ENCODE assay signal across 8 cellular contexts in the genomic region with DNA sequence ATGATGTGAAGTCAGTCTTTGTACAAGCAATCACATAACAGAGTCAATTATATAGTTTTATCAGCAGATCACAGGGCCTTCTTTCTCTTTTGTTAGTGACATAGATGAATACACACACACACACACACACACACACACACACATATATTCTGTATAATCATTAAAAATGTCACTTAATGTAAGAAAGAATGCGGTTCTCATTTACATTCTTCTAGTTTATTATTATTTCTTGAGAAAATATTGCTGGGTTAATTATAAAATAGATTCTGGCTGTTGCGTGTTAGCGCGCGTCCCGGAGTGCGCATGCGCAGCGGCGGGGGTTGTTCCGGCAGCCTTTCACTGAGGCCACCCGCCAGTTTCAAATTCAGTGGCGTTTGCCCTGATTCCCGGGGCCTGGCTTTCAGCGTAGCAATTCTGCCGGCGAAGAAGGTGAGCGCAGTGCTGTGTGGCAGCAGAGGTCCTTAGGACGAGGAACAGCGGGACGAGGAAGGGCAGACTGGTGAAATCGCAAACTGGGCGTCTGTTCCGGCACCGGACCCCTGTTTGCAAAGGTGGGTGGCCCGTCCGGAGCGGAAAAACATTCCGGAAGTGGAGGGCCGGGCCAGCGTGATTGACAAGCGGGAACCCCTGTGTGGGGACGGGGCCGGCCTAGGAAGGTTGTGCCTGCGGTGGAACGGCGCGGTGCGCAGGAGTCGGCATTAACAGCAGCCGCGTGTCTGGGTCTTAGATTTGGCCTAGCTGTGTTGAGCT.
DNase-seq lines count a peak whose midpoint lies in the region; ATAC-seq, FAIRE-seq and TF ChIP-seq lines count a peak whose summit lies in the region.
"Not testable (repeated sequence)": the region's sequence is repeated elsewhere in the genome, so short reads cannot be mapped to it uniquely, and the experiment has no call there.

No MANE protein-coding gene starts in this region.

- H3K36me3 Mint-ChIP-seq in activated T-cell treated with anti-CD3 and anti-CD28 coated beads, Interleukin-2, amount 50 U/mL, for 24 hours (ENCODE audit: low read depth), result not testable (repeated sequence)

- H3K4me3 ChIP-seq in mononuclear cell (ENCODE audit: low read length), result peak overlapping the region; percentile 49

- not testable (repeated sequence) for H3K4me1 Mint-ChIP-seq in activated T-cell treated with anti-CD3 and anti-CD28 coated beads, Interleukin-2, amount 50 U/mL, for 24 hours (ENCODE audit: low read depth)

- H3K4me1 ChIP-seq in mononuclear cell (ENCODE audit: insufficient read depth, low read length), result not testable (repeated sequence)

- H3K27me3 Mint-ChIP-seq in activated T-cell treated with anti-CD3 and anti-CD28 coated beads, Interleukin-2, amount 50 U/mL, for 24 hours, result peaks cover 11% of the 10 kb centered on the region

- peak overlapping the region; percentile 74 for H3K4me3 Mint-ChIP-seq in activated T-cell treated with anti-CD3 and anti-CD28 coated beads, Interleukin-2, amount 50 U/mL, for 24 hours

- H3K9me3 ChIP-seq in mononuclear cell (ENCODE audit: low read depth, low read length), result not testable (repeated sequence)

- DNase-seq in CMK (ENCODE audit: low read depth) (peak; percentile 63), LHCN-M2 (ENCODE audit: low read depth) (peak; percentile 41), RCC 7860 (ENCODE audit: low spot score) (peak; percentile 32), erythroblast (lab: John Stamatoyannopoulos, UW) (peak; percentile 87 to 88)
- DNase-seq in activated T-cell treated with anti-CD3 and anti-CD28 coated beads, Interleukin-2, amount 50 U/mL, for 24 hours, result peak; percentile 76
- peak; percentile 53 for DNase-seq in stimulated activated CD8-positive, alpha-beta memory T cell treated with anti-CD3 and anti-CD28 coated beads, Interleukin-12 subunit alpha, Interleukin-12 subunit beta, amount 100 ng/mL, for 4 hours (ENCODE audit: low read depth)

- peak; percentile 26 for ATAC-seq in GM21576 (IDR thresholded peaks at IDR 0.05; ENCODE audit: unreplicated experiment)

- H3K27me3 ChIP-seq in mononuclear cell (ENCODE audit: insufficient read depth, low read length), result not testable (repeated sequence)

- peak overlapping the region; percentile 81 for H3K27ac Mint-ChIP-seq in activated T-cell treated with anti-CD3 and anti-CD28 coated beads, Interleukin-2, amount 50 U/mL, for 24 hours

- FAIRE-seq in RCC 7860 (lab: Jason Lieb, UNC), result not testable (repeated sequence)

- not testable (repeated sequence) for H3K9me3 Mint-ChIP-seq in activated T-cell treated with anti-CD3 and anti-CD28 coated beads, Interleukin-2, amount 50 U/mL, for 24 hours

- peak; percentile 39 for TF ChIP-seq POLR2A in erythroblast (IDR thresholded peaks at IDR 0.05; ENCODE audit: low read length)

Comparison
In these comparisons a context has a peak if more than half of its experiments do, and no peak if none do; other contexts are left out.
1. Peak in every context shown above with its lines: DNase-seq, ATAC-seq and H3K4me3 ChIP-seq.
2. DNase-seq: peak in every context shown above with its lines; median percentile 88 in erythroblast; 76 in activated T-cell treated with anti-CD3 and anti-CD28 coated beads, Interleukin-2, amount 50 U/mL, for 24 hours; 63 in CMK; 53 in stimulated activated CD8-positive, alpha-beta memory T cell treated with anti-CD3 and anti-CD28 coated beads, Interleukin-12 subunit alpha, Interleukin-12 subunit beta, amount 100 ng/mL, for 4 hours; 41 in LHCN-M2; 32 in RCC 7860.